8 cellular contexts compared by ENCODE assay signal in genomic region chr1:111592389-111593361, GRCh38. TPM values are rescaled to one million over a fixed set of nuclear protein-coding genes. Genes with fewer than 3 reads are reported as not detected.
A peak's percentile ranks its signal among the peaks of the same experiment; 100 is the strongest.
DNase-seq lines count a peak whose midpoint lies in the region; ATAC-seq, FAIRE-seq and TF ChIP-seq lines count a peak whose summit lies in the region.

No MANE protein-coding gene starts in this region.

- H3K4me3 ChIP-seq in HUES48 (ENCODE audit: low read depth, low read length) (no peak overlapping the region), WI38 (ENCODE audit: low read depth, low read length) (peak overlapping the region; percentile 40), bronchial epithelial cell (ENCODE audit: low read depth, low read length) (no peak overlapping the region)

- H3K9me3 ChIP-seq in HUES48 (ENCODE audit: control insufficient read depth, insufficient read depth, low read length): no peaks in the 10 kb centered on the region

- no peak for FAIRE-seq in bronchial epithelial cell (lab: Jason Lieb, UNC)

- peak overlapping the region; percentile 47 for H3K27ac ChIP-seq in HUES48 (ENCODE audit: low read depth, low read length)

- intact Hi-C loops in left colon (cut with DNase I, micrococcal nuclease): no loop called here

- H3K27me3 ChIP-seq in HUES48 (ENCODE audit: control insufficient read depth, insufficient read depth, low read length): no peaks in the 10 kb centered on the region
- no peaks in the 10 kb centered on the region for H3K27me3 ChIP-seq in bronchial epithelial cell (ENCODE audit: control insufficient read depth, insufficient read depth, low read length)

- TF ChIP-seq CTCF in WI38 (IDR thresholded peaks at IDR 0.05; ENCODE audit: low read depth, low read length): no peak
- no peak for TF ChIP-seq CTCF in bronchial epithelial cell (IDR thresholded peaks at IDR 0.05; ENCODE audit: insufficient read depth, low read length, severe bottlenecking)

- ATAC-seq in GM21528 (IDR thresholded peaks at IDR 0.05; ENCODE audit: low FRiP score, unreplicated experiment): peak; percentile 78
- ATAC-seq in left colon: peak; percentile 98

- DNase-seq in Daoy (ENCODE audit: low read depth) (peak; percentile 97), bronchial epithelial cell (ENCODE audit: low read depth) (peak; percentile 98), left colon (peak; percentile 88 to 90), NCI-H146 (lab: John Stamatoyannopoulos, UW) (no peak)
- DNase-seq in stimulated activated CD4-positive, alpha-beta T cell treated with anti-CD3 and anti-CD28 coated beads, Interleukin-2, amount 100 ng/mL, for 24 hours: peak; percentile 96

- peaks cover 12% of the 10 kb centered on the region for H3K4me1 ChIP-seq in HUES48 (ENCODE audit: control insufficient read depth, insufficient read depth, low read length)

- H3K9ac ChIP-seq in HUES48 (ENCODE audit: low read depth, low read length): no peak overlapping the region

- H3K36me3 ChIP-seq in HUES48 (ENCODE audit: control insufficient read depth, insufficient read depth, low read length): no peaks in the 10 kb centered on the region
- H3K36me3 ChIP-seq in bronchial epithelial cell (ENCODE audit: control insufficient read depth, insufficient read depth, low read length): no peaks in the 10 kb centered on the region

RNA-seq across cellular contexts. Expression of gene RAP1A, which starts 26.9 kb away (rescaled TPM):
- total RNA-seq in Daoy (2014; rRNA removed; shearing (Covaris generic)): 42.8 and 47.1 TPM in 2 replicates
- total RNA-seq in bronchial epithelial cell: 16.6 and 20.5 TPM in 2 replicates
- 100 to 1,000 TPM in 1 of 2 donors, 10 to 100 TPM in 1; 82.3 to 113 TPM for total RNA-seq in left colon
